ENCODE assay signal across 8 cellular contexts in the genomic region with DNA sequence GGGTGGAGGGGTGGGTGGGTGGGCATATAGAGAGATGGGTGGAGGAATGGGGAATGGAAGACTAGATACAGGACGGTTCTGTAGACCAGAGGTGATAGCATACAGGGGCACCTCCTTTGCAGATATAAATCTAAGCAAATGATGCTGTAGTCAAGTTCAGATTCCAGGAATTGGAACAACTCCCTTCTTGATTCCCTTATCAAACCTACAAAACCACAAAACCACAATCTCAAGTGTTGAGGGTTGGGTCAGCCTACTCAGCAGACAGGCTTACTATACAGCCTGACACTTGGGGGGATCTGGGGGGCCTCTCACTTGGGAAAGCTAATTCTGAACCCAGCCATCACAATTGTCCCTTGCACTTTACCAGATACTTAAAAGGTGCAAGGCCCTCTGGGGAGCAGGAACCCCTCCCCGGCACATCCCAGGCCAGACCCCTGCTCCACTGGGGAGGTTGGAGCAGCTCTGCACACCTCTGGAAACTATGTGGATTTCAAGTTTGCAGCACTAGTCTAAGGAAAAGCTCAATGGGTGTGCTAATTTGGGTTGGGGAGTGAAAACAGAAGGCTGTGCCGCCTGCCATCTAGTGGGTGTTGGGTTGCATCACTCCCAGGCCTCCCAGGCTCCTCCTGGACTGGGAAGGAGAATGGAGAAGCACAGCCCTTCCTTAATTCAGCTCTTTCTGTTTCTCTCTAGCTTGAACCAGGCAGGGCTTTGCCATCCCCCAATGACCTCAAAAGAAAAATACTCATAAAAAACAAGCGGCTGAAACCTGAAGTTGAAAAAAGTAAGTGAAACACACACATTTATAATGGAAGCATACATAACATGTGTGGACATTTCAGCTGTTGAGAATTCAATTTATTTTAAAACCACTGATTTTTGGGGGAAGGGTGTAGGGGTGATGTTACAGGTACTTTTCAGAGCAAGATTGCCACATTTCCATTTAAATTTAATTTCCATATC.
DNase-seq lines count a peak whose midpoint lies in the region; TF ChIP-seq lines count a peak whose summit lies in the region.

No MANE protein-coding gene starts in this region.

- in situ Hi-C loops in GM13977 (cut with MboI; ENCODE audit: low pct_unique_long_range_greater_than_20kb, low sequenced_read_pairs, unreplicated experiment), result no loop called here

- peak; percentile 58 for TF ChIP-seq CTCF in GM13977 (IDR thresholded peaks at IDR 0.05; ENCODE audit: extremely low read depth, insufficient read depth, missing control alignments)
- peak; percentile 70 for TF ChIP-seq CTCF in epithelial cell of proximal tubule (conservative IDR thresholded peaks at IDR 0.05; ENCODE audit: low read depth, low read length)

- DNase-seq in AG08395 (ENCODE audit: low spot score) (peak; percentile 89), GM13977 (ENCODE audit: low spot score) (peak; percentile 30), LHCN-M2 (ENCODE audit: low read depth) (peak; percentile 70), RPMI7951 (ENCODE audit: low read depth) (peak; percentile 72), epithelial cell of proximal tubule (ENCODE audit: low read depth) (no peak), middle frontal gyrus (ENCODE audit: extremely low spot score, low spot score) (peak; percentile 50), KG1 (lab: John Stamatoyannopoulos, UW) (no peak)
- DNase-seq in stimulated activated CD4-positive, alpha-beta T cell treated with anti-CD3 and anti-CD28 coated beads, Interleukin-4, amount 100 ng/mL, for 24 hours, result no peak

- no peak overlapping the region for H3K4me3 ChIP-seq in epithelial cell of proximal tubule (ENCODE audit: low read depth, low read length)

Comparison
In these comparisons a context has a peak if more than half of its experiments do, and no peak if none do; other contexts are left out.
1. DNase-seq: peak in AG08395 (single experiment), GM13977 (single experiment), LHCN-M2 (single experiment), RPMI7951 (single experiment) and middle frontal gyrus (single experiment); none in epithelial cell of proximal tubule (single experiment), KG1 (single experiment) and stimulated activated CD4-positive, alpha-beta T cell treated with anti-CD3 and anti-CD28 coated beads, Interleukin-4, amount 100 ng/mL, for 24 hours (single experiment).